ENCODE assay signal across 8 cellular contexts in genomic region chr1:58699011-58699762, GRCh38. TPM values are rescaled to one million over a fixed set of nuclear protein-coding genes. Genes with fewer than 3 reads are reported as not detected.
A peak's percentile ranks its signal among the peaks of the same experiment; 100 is the strongest.
DNase-seq lines count a peak whose midpoint lies in the region; ATAC-seq and TF ChIP-seq lines count a peak whose summit lies in the region.

No MANE protein-coding gene starts in this region.

- H3K36me3 ChIP-seq in SJCRH30 (peaks cover 36% of the 10 kb centered on the region), esophagus muscularis mucosa (peaks cover 0 to 12% (median 8%) of the 10 kb centered on the region in 4 donors)

- TF ChIP-seq CTCF in esophagus muscularis mucosa (IDR thresholded peaks at IDR 0.05) (no peak), neural crest cell (conservative IDR thresholded peaks at IDR 0.05) (no peak), GM10248 (IDR thresholded peaks at IDR 0.05; ENCODE audit: control extremely low read depth, extremely low read depth, low read depth, missing control alignments) (no peak)

- no peaks in the 10 kb centered on the region for H3K9me3 Mint-ChIP-seq in neural crest cell

- WGBS in esophagus muscularis mucosa: 4% methylated on average over 13 of the region's 16 CpGs

- peak overlapping the region; percentile 99 for H3K4me3 Mint-ChIP-seq in neural crest cell

- H3K27ac Mint-ChIP-seq in neural crest cell (ENCODE audit: unreplicated experiment): peak overlapping the region; percentile 100

- TF ChIP-seq EP300 in esophagus muscularis mucosa (IDR thresholded peaks at IDR 0.05): no peak

- no peak for TF ChIP-seq POLR2A in esophagus muscularis mucosa (IDR thresholded peaks at IDR 0.05; ENCODE audit: low read depth)

- no peaks in the 10 kb centered on the region for H3K36me3 Mint-ChIP-seq in neural crest cell (ENCODE audit: low read depth)

- H3K27me3 Mint-ChIP-seq in neural crest cell (ENCODE audit: low read depth): no peaks in the 10 kb centered on the region

- H3K9me3 ChIP-seq in SJCRH30 (replicated peaks) (no peaks in the 10 kb centered on the region), esophagus muscularis mucosa (no peaks in the 10 kb centered on the region)

- peak; percentile 13 for ATAC-seq in HG02610 (IDR thresholded peaks at IDR 0.05; ENCODE audit: unreplicated experiment)

- H3K27me3 ChIP-seq in SJCRH30 (no peaks in the 10 kb centered on the region), esophagus muscularis mucosa (no peaks in the 10 kb centered on the region)

- H3K4me1 Mint-ChIP-seq in neural crest cell: peaks cover 17% of the 10 kb centered on the region

- H3K4me3 ChIP-seq in SJCRH30 (peak overlapping the region; percentile 97), esophagus muscularis mucosa (peak overlapping the region; percentile 83 to 100 (median 88))

- peaks cover 6% of the 10 kb centered on the region; the same call in 1 of the 2 replicates for H3K4me1 ChIP-seq in SJCRH30
- peaks cover 17 to 40% (median 25%) of the 10 kb centered on the region in 4 donors for H3K4me1 ChIP-seq in esophagus muscularis mucosa

- DNase-seq in NCI-H1092 treated with DMSO at 0.1 percent for 48 hours (lab: John Stamatoyannopoulos, UW): peak; percentile 25
- no peak for DNase-seq in NCI-H1092 (lab: John Stamatoyannopoulos, UW)
- DNase-seq in SJCRH30: peak in 1 of 2 experiments; percentile 20
- no peak for DNase-seq in esophagus muscularis mucosa (ENCODE audit: extremely low spot score)
- no peak for DNase-seq in neural crest cell (ENCODE audit: low read depth, low spot score)
- DNase-seq in GM10248 (ENCODE audit: extremely low spot score): no peak
- DNase-seq in activated CD8-positive, alpha-beta memory T cell treated with anti-CD3 and anti-CD28 coated beads, Interleukin-2, amount 50 U/mL, for 48 hours: no peak

- POLR2A ChIA-PET in GM10248 (lab: Yijun Ruan, JAX): interaction anchor here (1.1 kb wide), 1 partner anchor 18 kb away, joined by 4 read pairs; no protein-coding TSS in a partner anchor

- H3K27ac ChIP-seq in SJCRH30 (peak overlapping the region; percentile 87), esophagus muscularis mucosa (replicated peaks in 1 of 4) (peak overlapping the region; percentile 79 to 88 (median 86))

- intact Hi-C loops in esophagus muscularis mucosa (cut with DNase I): no loop called here

- CTCF ChIA-PET in GM10248 (lab: Yijun Ruan, JAX): interaction anchor here (1.4 to 2.2 kb wide), 3 partner anchors 10 to 1060 kb away, joined by 3 to 7 read pairs (median 6); no protein-coding TSS in a partner anchor

RNA-seq across cellular contexts. Expression of gene MYSM1, which starts 0.7 kb away (rescaled TPM):
- total RNA-seq in SJCRH30 (2014; rRNA removed; shearing (Covaris generic)): 30.5 and 37.3 TPM in 2 replicates
- total RNA-seq in esophagus muscularis mucosa (10 to 100 TPM in 3 of 4 donors, 1 to 10 TPM in 1; 9.3 to 17.1 (median 14.0) TPM), neural crest cell (44.0 and 44.8 TPM in 2 replicates)
